27 cellular contexts compared by ENCODE assay signal in genomic region chr16:6600167-6600566, GRCh38.
"Had no signal": no experiment of that assay in that cellular context is flagged by ENCODE, and none has a peak within 500 bp of the region (broad histone marks: within the 10 kb centered on the region; RNA-seq: fewer than 3 reads in every experiment).

No MANE protein-coding gene starts in this region.

- H3K27me3 Mint-ChIP-seq: activated naive CD4-positive, alpha-beta T cell treated with anti-CD3 and anti-CD28 coated beads, Interleukin-2, amount 50 U/mL, for 24 hours; central memory CD8-positive, alpha-beta T cell had no signal

- H3K9me3 Mint-ChIP-seq: activated T-helper 1 cell treated with anti-CD3 and anti-CD28 coated beads, Interleukin-12 subunit alpha, Interleukin-12 subunit beta, Interleukin-2, Interleukin-4 antibody, amounts not matched to agents 30 ng/mL and 10 ng/mL and 1 ng/mL, durations not matched to agents 14 hours and 24 hours and 36 hours; central memory CD8-positive, alpha-beta T cell had no signal

- H3K27ac Mint-ChIP-seq: activated CD8-positive, alpha-beta T cell treated with anti-CD3 and anti-CD28 coated beads, Interleukin-2, amount 10 ng/mL, durations not matched to agents 7 days and 5 days; activated naive CD4-positive, alpha-beta T cell treated with anti-CD3 and anti-CD28 coated beads, Interleukin-2, amount 50 U/mL, for 24 hours; activated T-helper 1 cell treated with anti-CD3 and anti-CD28 coated beads, Interleukin-12 subunit alpha, Interleukin-12 subunit beta, Interleukin-2, Interleukin-4 antibody, amounts not matched to agents 30 ng/mL and 10 ng/mL and 1 ng/mL, durations not matched to agents 14 hours and 24 hours and 36 hours; T-helper 1 cell treated with Interleukin-12 subunit alpha and Interleukin-12 subunit beta and Interleukin-4 antibody, amounts not matched to agents 30 μg/mL and 1 μg/mL, for 36 hours; WTC11 had no signal

- H3K4me1 Mint-ChIP-seq: activated naive CD4-positive, alpha-beta T cell treated with anti-CD3 and anti-CD28 coated beads, Interleukin-2, amount 50 U/mL, for 24 hours; central memory CD8-positive, alpha-beta T cell; WTC11 had no signal

- H3K36me3 Mint-ChIP-seq: activated naive CD4-positive, alpha-beta T cell treated with anti-CD3 and anti-CD28 coated beads, Interleukin-2, amount 50 U/mL, for 24 hours had no signal

- DNase-seq: activated CD4-positive, alpha-beta T cell treated with anti-CD3 and anti-CD28 coated beads for 48 hours; activated CD4-positive, alpha-beta T cell treated with anti-CD3 and anti-CD28 coated beads, Interleukin-2, amount 50 U/mL, for 4 hours; activated CD4-positive, CD25-positive, alpha-beta regulatory T cell treated with anti-CD3 and anti-CD28 coated beads, Interleukin-2, amount 50 U/mL, for 72 hours; activated CD8-positive, alpha-beta memory T cell treated with anti-CD3 and anti-CD28 coated beads, Interleukin-2, amount 50 U/mL, for 48 hours; activated CD8-positive, alpha-beta T cell treated with anti-CD3 and anti-CD28 coated beads, Interleukin-2, amount 10 ng/mL, durations not matched to agents 7 days and 5 days; activated effector memory CD4-positive, alpha-beta T cell treated with Interleukin-2 at 50 U/mL for 16 hours; activated naive CD4-positive, alpha-beta T cell; activated T-cell treated with anti-CD3 and anti-CD28 coated beads, Interleukin-2, amount 50 U/mL, for 1 hour; aorta; Kasumi-1; KBM-7; NCI-H1105 treated with DMSO at 0.1 percent for 48 hours; NCI-H1436 treated with DMSO at 0.1 percent for 48 hours; NCI-H1930; NCI-H2171; NCI-H345; NCI-H510A treated with DMSO at 0.1 percent for 48 hours; NK-92 treated with Interleukin-12 subunit alpha and Interleukin-12 subunit beta, amount 100 ng/mL, for 24 hours; OCI-M1; RPMI8226 had no signal

- ATAC-seq: activated CD8-positive, alpha-beta T cell treated with anti-CD3 and anti-CD28 coated beads, Interleukin-2, amount 10 ng/mL, durations not matched to agents 7 days and 5 days; Panc1; Right ventricle myocardium inferior; WTC11 had no signal

- H3K4me3 Mint-ChIP-seq: activated CD8-positive, alpha-beta T cell treated with anti-CD3 and anti-CD28 coated beads, Interleukin-2, amount 10 ng/mL, durations not matched to agents 7 days and 5 days; activated naive CD4-positive, alpha-beta T cell treated with anti-CD3 and anti-CD28 coated beads, Interleukin-2, amount 50 U/mL, for 24 hours; activated T-helper 1 cell treated with anti-CD3 and anti-CD28 coated beads, Interleukin-12 subunit alpha, Interleukin-12 subunit beta, Interleukin-2, Interleukin-4 antibody, amounts not matched to agents 30 ng/mL and 10 ng/mL and 1 ng/mL, durations not matched to agents 14 hours and 24 hours and 36 hours; central memory CD8-positive, alpha-beta T cell; T-helper 1 cell treated with Interleukin-12 subunit alpha and Interleukin-12 subunit beta and Interleukin-4 antibody, amounts not matched to agents 30 μg/mL and 1 μg/mL, for 36 hours; WTC11 had no signal
